In the genomic region with DNA sequence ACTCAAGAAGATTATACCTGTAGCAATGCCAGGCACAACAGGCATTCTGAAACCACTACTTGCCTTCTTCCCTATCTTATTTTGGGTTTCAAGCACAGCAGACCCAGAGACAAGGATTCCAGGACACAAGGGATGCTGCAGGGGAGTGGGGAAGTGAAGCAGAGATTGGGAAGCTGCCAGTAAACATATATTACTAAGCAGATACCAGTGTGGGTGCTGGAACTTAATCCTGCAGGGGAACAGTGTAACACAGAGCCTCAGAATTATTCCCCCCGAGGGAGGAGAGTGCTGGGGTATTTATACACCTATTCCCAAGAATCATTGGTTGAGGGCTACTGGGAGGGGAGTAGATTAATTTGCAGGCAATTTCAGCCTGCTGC, we compare ENCODE assay signal across 20 cellular contexts. TPM values are rescaled to one million over a fixed set of nuclear protein-coding genes. Genes with fewer than 3 reads are reported as not detected.
DNase-seq lines count a peak whose midpoint lies in the region; FAIRE-seq and TF ChIP-seq lines count a peak whose summit lies in the region.
"Had no signal": no experiment of that assay in that cellular context is flagged by ENCODE, and none has a peak within 500 bp of the region (broad histone marks: within the 10 kb centered on the region; RNA-seq: fewer than 3 reads in every experiment).

No MANE protein-coding gene starts in this region.

- H3F3A ChIP-seq in SK-N-SH (replicated peaks; ENCODE audit: insufficient read depth) = peaks cover 6% of the 10 kb centered on the region

- no peaks in the 10 kb centered on the region for H3K36me3 ChIP-seq in SK-N-SH (replicated peaks in 1 of 2; ENCODE audit: control insufficient read depth in 1 of 2, insufficient read depth in 2 of 2, low read length in 1 of 2)
- H3K36me3 ChIP-seq in thyroid gland = no peaks in the 10 kb centered on the region

- H3K4me3 ChIP-seq in SK-N-SH (ENCODE audit: low read depth in 2 of 2, low read length in 1 of 2) (no peak overlapping the region), fibroblast of mammary gland (ENCODE audit: control insufficient read depth, low read depth, low read length) (no peak overlapping the region), thyroid gland (replicated peaks in 1 of 3) (no peak overlapping the region)

- H3K9ac ChIP-seq in SK-N-SH = no peak overlapping the region

- TF ChIP-seq EP300 in SK-N-SH (IDR thresholded peaks at IDR 0.05; ENCODE audit: borderline replicate concordance in 1 of 2, low read depth in 1 of 2, low read length in 1 of 2) = no peak

- POLR2A ChIA-PET in SK-N-SH (lab: Yijun Ruan, JAX) = no interaction called here

- H2AFZ ChIP-seq in SK-N-SH (ENCODE audit: low read depth) = no peak overlapping the region

- FAIRE-seq in GM19239 (lab: Jason Lieb, UNC) = no peak
- FAIRE-seq: small intestine had no signal

- 44% methylated on average over 1 of the region's 1 CpG for WGBS in SK-N-SH (ENCODE audit: low lambda C conversion rate)
- WGBS in thyroid gland, 2 donors = 87 to 100% methylated on average over 1 of the region's 1 CpG

- H3K9me3 ChIP-seq in SK-N-SH (no peaks in the 10 kb centered on the region), thyroid gland (no peaks in the 10 kb centered on the region)

- in situ Hi-C loops in ACHN (cut with HindIII; ENCODE audit: low pct_ligation_motif_present, low pct_unique_long_range_greater_than_20kb, low sequenced_read_pairs) = no loop called here

- 0 out of 2 replicates have a peak overlapping the region, but pooled peaks have one; percentile 52 for H3K4me2 ChIP-seq in SK-N-SH

- no peaks in the 10 kb centered on the region for H3K79me2 ChIP-seq in SK-N-SH (ENCODE audit: insufficient read depth)

- TF ChIP-seq POLR2A in thyroid gland (IDR thresholded peaks at IDR 0.05) = no peak

- H3K9me2 ChIP-seq in SK-N-SH = no peaks in the 10 kb centered on the region

- intact Hi-C loops in thyroid gland (cut with DNase I) = no loop called here

- H3K4me1 ChIP-seq in SK-N-SH (ENCODE audit: control insufficient read depth in 1 of 2, insufficient read depth in 2 of 2, low read depth in 1 of 2, low read length in 1 of 2) (peaks cover 27 to 32% of the 10 kb centered on the region in 2 experiments), thyroid gland (peaks cover 9 to 26% of the 10 kb centered on the region in 2 donors)

- peak; percentile 17 for DNase-seq in DMS 273 (lab: John Stamatoyannopoulos, UW; ENCODE audit: unreplicated experiment)
- DNase-seq in DMS 273 treated with DMSO at 0.1 percent for 48 hours (lab: John Stamatoyannopoulos, UW) = no peak
- no peak for DNase-seq in SK-N-SH
- peak; percentile 16 for DNase-seq in fibroblast of mammary gland (ENCODE audit: low read depth)
- no peak for DNase-seq in thyroid gland
- no peak for DNase-seq in GM19239 (ENCODE audit: insufficient read length, low spot score)
- no peak for DNase-seq in AG20443 (ENCODE audit: low spot score)
- DNase-seq in ACHN = no peak
- DNase-seq: activated CD4-positive, alpha-beta T cell treated with anti-CD3 and anti-CD28 coated beads for 36 hours; activated T-cell treated with anti-CD3 and anti-CD28 coated beads for 4 hours; CD8-positive, alpha-beta T cell; DMS79 treated with DMSO at 0.1 percent for 48 hours; islet precursor cell; KG1; midbrain; natural killer cell; NCI-H1417 treated with DMSO at 0.1 percent for 48 hours; NCI-H82 had no signal

- no peak for TF ChIP-seq CTCF in SK-N-SH (IDR thresholded peaks at IDR 0.05)
- TF ChIP-seq CTCF in fibroblast of mammary gland (conservative IDR thresholded peaks at IDR 0.05; ENCODE audit: control insufficient read depth, insufficient read depth, low read depth, low read length) = no peak
- no peak for TF ChIP-seq CTCF in thyroid gland (IDR thresholded peaks at IDR 0.05)

- H3K27me3 ChIP-seq in SK-N-SH (ENCODE audit: insufficient read depth) (no peaks in the 10 kb centered on the region), thyroid gland (no peaks in the 10 kb centered on the region)

- no peak for TF ChIP-seq RAD21 in SK-N-SH (IDR thresholded peaks at IDR 0.05; ENCODE audit: low read length)

- CTCF ChIA-PET in SK-N-SH (lab: Yijun Ruan, JAX) = interaction anchor here (1.5 kb wide), 1 partner anchor 21 kb away, joined by 4 read pairs; no protein-coding TSS in a partner anchor

- H4K20me1 ChIP-seq in SK-N-SH (ENCODE audit: insufficient read depth) = no peaks in the 10 kb centered on the region

- H3K27ac ChIP-seq in SK-N-SH (ENCODE audit: low read depth in 2 of 2, low read length in 1 of 2) (peak overlapping the region in 1 of 2 experiments; percentile 61; a peak in 3 of 4 replicates), thyroid gland (peak overlapping the region in 2 of 3 donors; percentile 21 to 37)
- H3K27ac ChIP-seq: 22Rv1 had no signal

TF ChIP-seq in SK-N-SH, 30 proteins besides CTCF, POLR2A, EP300 and RAD21:
- TF ChIP-seq RCOR1 (IDR thresholded peaks at IDR 0.05; ENCODE audit: low read length) (0 out of 2 replicates have a peak, but pooled peaks have one; percentile 7), TCF12 (IDR thresholded peaks at IDR 0.05) (no peak), NFIC (IDR thresholded peaks at IDR 0.05; ENCODE audit: borderline replicate concordance) (0 out of 2 replicates have a peak, but pooled peaks have one; percentile 16)

RNA-seq across cellular contexts. Expression of a gene that starts 33.3 kb away (rescaled TPM):
- polyA plus RNA-seq in SK-N-SH (2012; rRNA removed) = 5.3 and 5.6 TPM in 2 replicates
- 4.8 and 5.8 TPM in 2 replicates for polyA plus RNA-seq in SK-N-SH (2012; cell fraction: cytosol; rRNA removed)
- polyA plus RNA-seq in SK-N-SH (2012; cell fraction: nucleus; rRNA removed) = 3.7 and 5.2 TPM in 2 replicates
- total RNA-seq in thyroid gland = 10 to 100 TPM in 2 of 4 donors, 1 to 10 TPM in 2; 5.7 to 14.1 (median 11.4) TPM

Comparison
In these comparisons a context has a peak if more than half of its experiments do, and no peak if none do; other contexts are left out.
1. DNase-seq: peak in DMS 273 (single experiment) and fibroblast of mammary gland (single experiment); none in DMS 273 treated with DMSO at 0.1 percent for 48 hours (single experiment), SK-N-SH (single experiment), thyroid gland (0 of 2), GM19239 (single experiment), AG20443 (single experiment) and ACHN (single experiment).